22 cellular contexts compared by ENCODE assay signal in genomic region chr3:133192363-133192945, GRCh38.
DNase-seq lines count a peak whose midpoint lies in the region; ATAC-seq and TF ChIP-seq lines count a peak whose summit lies in the region.
"Had no signal": no experiment of that assay in that cellular context is flagged by ENCODE, and none has a peak within 500 bp of the region (broad histone marks: within the 10 kb centered on the region; RNA-seq: fewer than 3 reads in every experiment).

No MANE protein-coding gene starts in this region.

- H3K9me3 ChIP-seq in Caco-2 = no peaks in the 10 kb centered on the region
- H3K9me3 ChIP-seq: A549, Peyer's patch had no signal

- no peak for TF ChIP-seq CTCF in Caco-2 (IDR thresholded peaks at IDR 0.05; ENCODE audit: insufficient read depth in 1 of 2, low read depth in 1 of 2, low read length in 1 of 2, severe bottlenecking in 1 of 2, unreplicated experiment in 1 of 2)
- TF ChIP-seq CTCF in endothelial cell (IDR thresholded peaks at IDR 0.05; ENCODE audit: unreplicated experiment) = no peak
- no peak for TF ChIP-seq CTCF in progenitor cell of endocrine pancreas (IDR thresholded peaks at IDR 0.05; ENCODE audit: unreplicated experiment)

- peak overlapping the region; percentile 63 for H3K27ac Mint-ChIP-seq in Caco-2 (ENCODE audit: unreplicated experiment)
- H3K27ac Mint-ChIP-seq in endothelial cell (ENCODE audit: unreplicated experiment) = peak overlapping the region; percentile 53
- peak overlapping the region; percentile 27 for H3K27ac Mint-ChIP-seq in progenitor cell of endocrine pancreas
- H3K27ac Mint-ChIP-seq: B cell had no signal

- no peaks in the 10 kb centered on the region for H3K27me3 ChIP-seq in Caco-2 (replicated peaks; ENCODE audit: control insufficient read depth, insufficient read depth, low read length)
- H3K27me3 ChIP-seq: Peyer's patch had no signal

- H3K9me3 Mint-ChIP-seq in Caco-2 (ENCODE audit: unreplicated experiment) = peaks cover 12% of the 10 kb centered on the region
- H3K9me3 Mint-ChIP-seq in endothelial cell (ENCODE audit: unreplicated experiment) = no peaks in the 10 kb centered on the region
- H3K9me3 Mint-ChIP-seq in progenitor cell of endocrine pancreas (ENCODE audit: low read depth) = no peaks in the 10 kb centered on the region
- H3K9me3 Mint-ChIP-seq: CD14-positive monocyte had no signal

- H3K4me3 Mint-ChIP-seq in Caco-2 (ENCODE audit: unreplicated experiment) (peak overlapping the region; percentile 9), endothelial cell (ENCODE audit: unreplicated experiment) (peak overlapping the region; percentile 5), progenitor cell of endocrine pancreas (ENCODE audit: low read depth) (no peak overlapping the region)
- H3K4me3 Mint-ChIP-seq: B cell, CD14-positive monocyte had no signal

- H3K4me1 Mint-ChIP-seq in Caco-2 (ENCODE audit: low read depth, unreplicated experiment) = peaks cover 13% of the 10 kb centered on the region
- peaks cover 36% of the 10 kb centered on the region for H3K4me1 Mint-ChIP-seq in endothelial cell (ENCODE audit: unreplicated experiment)
- peaks cover 15% of the 10 kb centered on the region for H3K4me1 Mint-ChIP-seq in progenitor cell of endocrine pancreas (ENCODE audit: low read depth)
- H3K4me1 Mint-ChIP-seq: B cell, CD14-positive monocyte had no signal

- CTCF ChIA-PET in Caco-2 (lab: Charles Lee) = interaction anchor here (0.6 kb wide), 1 partner anchor 381 kb away, joined by 3 read pairs; the partner anchor contains the start of gene CDV3

- intact Hi-C loops in Caco-2 (cut with micrococcal nuclease; ENCODE audit: unreplicated experiment) = no loop called here

- no TSS peak for BruUV-seq in Caco-2 (replicated peaks; lab: Mats Ljungman, UMichigan)

- H3K27me3 Mint-ChIP-seq in Caco-2 (ENCODE audit: insufficient read depth, unreplicated experiment) (no peaks in the 10 kb centered on the region), endothelial cell (ENCODE audit: unreplicated experiment) (no peaks in the 10 kb centered on the region), progenitor cell of endocrine pancreas (no peaks in the 10 kb centered on the region)

- H3K36me3 Mint-ChIP-seq in Caco-2 (ENCODE audit: insufficient read depth, unreplicated experiment) (no peaks in the 10 kb centered on the region), endothelial cell (ENCODE audit: low read depth, unreplicated experiment) (no peaks in the 10 kb centered on the region), progenitor cell of endocrine pancreas (ENCODE audit: insufficient read depth) (no peaks in the 10 kb centered on the region)
- H3K36me3 Mint-ChIP-seq: CD14-positive monocyte had no signal

- no peaks in the 10 kb centered on the region for H3K36me3 ChIP-seq in Caco-2 (ENCODE audit: control insufficient read depth, insufficient read depth, low read length)
- H3K36me3 ChIP-seq: Peyer's patch had no signal

- no peak for ATAC-seq in GM21619 (IDR thresholded peaks at IDR 0.05; ENCODE audit: unreplicated experiment)
- ATAC-seq: A549 had no signal

- POLR2A ChIA-PET in Caco-2 (lab: Charles Lee) = no interaction called here

- peaks cover 15% of the 10 kb centered on the region for H3K4me1 ChIP-seq in Caco-2
- H3K4me1 ChIP-seq: A549, Peyer's patch had no signal

- H3K4me3 ChIP-seq in Caco-2 (ENCODE audit: low read depth, low read length) = no peak overlapping the region
- H3K4me3 ChIP-seq: A549, Peyer's patch had no signal

- DNase-seq in Caco-2 = no peak
- DNase-seq in NCI-H69 (lab: John Stamatoyannopoulos, UW) = peak; percentile 54
- peak; percentile 11 for DNase-seq in endothelial cell (ENCODE audit: low spot score)
- DNase-seq in progenitor cell of endocrine pancreas (ENCODE audit: low spot score, unreplicated experiment) = no peak
- DNase-seq in SIG-M5 (lab: John Stamatoyannopoulos, UW) = no peak
- DNase-seq in activated effector memory CD4-positive, alpha-beta T cell treated with anti-CD3 and anti-CD28 coated beads, Interleukin-2, amount 50 U/mL, for 16 hours = no peak
- DNase-seq: EL, GF-D8, H7, KG1, NCI-H1092, NCI-H1436, NCI-H2029 treated with DMSO at 0.1 percent for 48 hours, NCI-H2171, NCI-H524, NCI-H82, Peyer's patch, SW 1271 had no signal

Comparison
In these comparisons a context has a peak if more than half of its experiments do, and no peak if none do; other contexts are left out.
1. DNase-seq: peak in NCI-H69 (single experiment) and endothelial cell (single experiment); none in Caco-2 (0 of 2), progenitor cell of endocrine pancreas (single experiment), SIG-M5 (single experiment) and activated effector memory CD4-positive, alpha-beta T cell treated with anti-CD3 and anti-CD28 coated beads, Interleukin-2, amount 50 U/mL, for 16 hours (single experiment).
2. Peak in every context shown above with its lines, with median percentiles within 50 percentile points of each other: H3K27ac Mint-ChIP-seq.